In genomic region chr5:142819292-142819691, GRCh38 we compare ENCODE assay signal across 3 cellular contexts.
TF ChIP-seq lines count a peak whose summit lies in the region.

No MANE protein-coding gene starts in this region.

TF ChIP-seq in SK-N-SH treated with all-trans-retinoic acid at 6 μM for 48 hours, 23 proteins besides CTCF, POLR2A, EP300 and RAD21 (continued from another document):
- no peak for TF ChIP-seq PATZ1 (CRISPR knock-in tag; IDR thresholded peaks at IDR 0.05; ENCODE audit: borderline replicate concordance)
- TF ChIP-seq RARB (CRISPR knock-in tag; IDR thresholded peaks at IDR 0.05) = no peak
- TF ChIP-seq CREB5 (CRISPR knock-in tag; IDR thresholded peaks at IDR 0.05; ENCODE audit: low read depth) = no peak
- no peak for TF ChIP-seq ZNF70 (CRISPR knock-in tag; IDR thresholded peaks at IDR 0.05)
- no peak for TF ChIP-seq TCF4 (CRISPR knock-in tag; IDR thresholded peaks at IDR 0.05; ENCODE audit: borderline replicate concordance)
- TF ChIP-seq OSR1 (CRISPR knock-in tag; IDR thresholded peaks at IDR 0.05) = no peak
- TF ChIP-seq CSRNP3 (CRISPR knock-in tag; IDR thresholded peaks at IDR 0.05) = no peak
- TF ChIP-seq ZC3H10 (CRISPR knock-in tag; IDR thresholded peaks at IDR 0.05) = no peak
- no peak for TF ChIP-seq ISL1 (CRISPR knock-in tag; IDR thresholded peaks at IDR 0.05)
- TF ChIP-seq POU6F1 (CRISPR knock-in tag; IDR thresholded peaks at IDR 0.05; ENCODE audit: borderline replicate concordance, low read depth) = no peak

TF ChIP-seq in SK-N-SH, 30 proteins besides CTCF, POLR2A, EP300 and RAD21 (continued from another document):
- TF ChIP-seq PBX3 (IDR thresholded peaks at IDR 0.05) (no peak), YY1 (IDR thresholded peaks at IDR 0.05; ENCODE audit: low read depth) (no peak)

TF ChIP-seq in liver, 16 proteins besides CTCF, POLR2A, EP300 and RAD21:
- TF ChIP-seq REST (IDR thresholded peaks at IDR 0.05) (no peak), YY1 (IDR thresholded peaks at IDR 0.05) (no peak), HNF4G (IDR thresholded peaks at IDR 0.05) (no peak), JUND (IDR thresholded peaks at IDR 0.05) (no peak), ATF3 (IDR thresholded peaks at IDR 0.05) (no peak), TAF1 (conservative IDR thresholded peaks at IDR 0.05) (no peak)
